Comparison of ENCODE assay signal across 13 cellular contexts in the genomic region with DNA sequence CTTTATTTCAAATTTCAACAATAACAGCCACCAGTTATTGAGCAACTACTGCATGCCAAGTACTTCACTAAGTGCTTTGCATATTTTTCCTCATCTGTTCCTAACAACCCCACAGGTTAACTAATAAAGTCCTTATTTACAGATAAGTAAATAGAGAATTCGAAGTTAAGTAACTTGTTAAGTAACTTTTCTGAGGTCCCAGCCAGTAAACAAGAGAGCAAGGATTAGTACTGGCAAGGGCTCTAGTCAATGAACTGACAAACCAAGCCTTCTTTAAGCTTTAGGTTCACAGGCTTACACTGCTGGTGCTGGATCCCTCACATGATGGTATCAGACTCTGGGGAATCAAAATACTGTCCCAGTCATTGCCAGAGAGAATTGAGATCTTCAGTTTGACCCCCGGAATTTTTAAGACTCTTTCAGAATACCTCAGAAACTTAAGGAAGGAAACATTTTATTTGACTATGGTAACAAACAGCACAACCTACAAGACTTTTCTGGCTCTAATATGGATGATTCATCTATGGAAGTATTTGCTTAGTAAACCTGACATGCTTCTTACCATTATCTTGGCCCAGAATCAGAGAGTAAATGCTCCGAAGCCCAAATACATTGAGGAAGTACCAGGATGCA. TPM values are rescaled to one million over a fixed set of nuclear protein-coding genes. Genes with fewer than 3 reads are reported as not detected.
DNase-seq lines count a peak whose midpoint lies in the region; ATAC-seq and TF ChIP-seq lines count a peak whose summit lies in the region.
"Had no signal": no experiment of that assay in that cellular context is flagged by ENCODE, and none has a peak within 500 bp of the region (broad histone marks: within the 10 kb centered on the region; RNA-seq: fewer than 3 reads in every experiment).

No MANE protein-coding gene starts in this region.

- H3K4me1 ChIP-seq in PC-3 (ENCODE audit: insufficient read depth, low read length), result peaks cover 29% of the 10 kb centered on the region
- H3K4me1 ChIP-seq in lower lobe of right lung, result no peaks in the 10 kb centered on the region
- no peaks in the 10 kb centered on the region for H3K4me1 ChIP-seq in endodermal cell (ENCODE audit: control insufficient read depth, insufficient read depth, low read length)
- H3K4me1 ChIP-seq: BE2C had no signal

- H3K4me3 Mint-ChIP-seq in endodermal cell, result no peak overlapping the region
- H3K4me3 Mint-ChIP-seq: activated naive CD8-positive, alpha-beta T cell treated with anti-CD3 and anti-CD28 coated beads, Interleukin-2, amount 50 U/mL, for 24 hours had no signal

- H3K79me2 ChIP-seq in PC-3 (ENCODE audit: low read length), result no peaks in the 10 kb centered on the region

- intact Hi-C loops in PC-3 (cut with micrococcal nuclease) (loop anchor here (1.0 to 10.0 kb wide), 3 partner anchors 23 to 225 kb away; a partner anchor contains a TSS), lower lobe of right lung (cut with DNase I) (no loop called here)

- no peaks in the 10 kb centered on the region for H3K4me1 Mint-ChIP-seq in endodermal cell

- POLR2A ChIA-PET in PC-3 (lab: Charles Lee; ENCODE audit: unreplicated experiment) (no interaction called here), HEK293T (lab: Yijun Ruan, JAX) (no interaction called here)

- DNase-seq in AG10803 (ENCODE audit: low read depth) (peak; percentile 85), PC-3 (peak; percentile 94), dedifferentiated amniotic fluid mesenchymal stem cell (ENCODE audit: extremely low spot score) (peak; percentile 43), lower lobe of right lung (no peak), HEK293T (ENCODE audit: extremely low spot score) (no peak), COLO668 (lab: John Stamatoyannopoulos, UW; ENCODE audit: unreplicated experiment) (no peak), SKM-1 (lab: John Stamatoyannopoulos, UW; ENCODE audit: unreplicated experiment) (no peak), endodermal cell (no peak)
- DNase-seq: activated naive CD8-positive, alpha-beta T cell treated with anti-CD3 and anti-CD28 coated beads, Interleukin-2, amount 50 U/mL, for 24 hours; BE2C; hypothalamus; NCI-H1105 treated with DMSO at 0.1 percent for 48 hours; NCI-H446 treated with DMSO at 0.1 percent for 48 hours had no signal

- CTCF ChIA-PET in PC-3 (lab: Charles Lee) (no interaction called here), HEK293T (lab: Yijun Ruan, JAX) (interaction anchor here (0.5 kb wide), 1 partner anchor 37 kb away, joined by 3 read pairs; no protein-coding TSS in a partner anchor)

- ATAC-seq in PC-3 (peak; percentile 89), lower lobe of right lung (peak; percentile 77 to 88)
- ATAC-seq: activated naive CD8-positive, alpha-beta T cell treated with anti-CD3 and anti-CD28 coated beads, Interleukin-2, amount 50 U/mL, for 24 hours had no signal

- H3K27me3 ChIP-seq in PC-3 (ENCODE audit: low read length) (no peaks in the 10 kb centered on the region), lower lobe of right lung (ENCODE audit: low read depth) (no peaks in the 10 kb centered on the region), endodermal cell (ENCODE audit: control insufficient read depth, insufficient read depth, low read length, poor library complexity, severe bottlenecking) (no peaks in the 10 kb centered on the region)
- H3K27me3 ChIP-seq: BE2C had no signal

- TF ChIP-seq CTCF in AG10803 (conservative IDR thresholded peaks at IDR 0.05; ENCODE audit: low read length), result no peak
- no peak for TF ChIP-seq CTCF in PC-3 (conservative IDR thresholded peaks at IDR 0.05; ENCODE audit: low read depth, low read length)
- TF ChIP-seq CTCF in lower lobe of right lung (IDR thresholded peaks at IDR 0.05), result no peak
- TF ChIP-seq CTCF in endodermal cell (conservative IDR thresholded peaks at IDR 0.05), result no peak

- H3K36me3 Mint-ChIP-seq in endodermal cell (ENCODE audit: low read depth), result peaks cover 71% of the 10 kb centered on the region

- no peaks in the 10 kb centered on the region for H3K27me3 Mint-ChIP-seq in endodermal cell (ENCODE audit: insufficient read depth)
- H3K27me3 Mint-ChIP-seq: activated naive CD8-positive, alpha-beta T cell treated with anti-CD3 and anti-CD28 coated beads, Interleukin-2, amount 50 U/mL, for 24 hours had no signal

- H3K4me3 ChIP-seq in AG10803 (ENCODE audit: low read length), result no peak overlapping the region
- H3K4me3 ChIP-seq in PC-3 (ENCODE audit: low read length), result peak overlapping the region; percentile 21; the same call in 1 of the 2 replicates
- H3K4me3 ChIP-seq in lower lobe of right lung, result no peak overlapping the region
- H3K4me3 ChIP-seq in endodermal cell (ENCODE audit: low read length), result no peak overlapping the region

- no peaks in the 10 kb centered on the region for H3K9me3 Mint-ChIP-seq in endodermal cell
- H3K9me3 Mint-ChIP-seq: activated naive CD8-positive, alpha-beta T cell treated with anti-CD3 and anti-CD28 coated beads, Interleukin-2, amount 50 U/mL, for 24 hours had no signal

- H3F3A ChIP-seq in PC-3 (ENCODE audit: low read length, unreplicated experiment), result peaks cover 22% of the 10 kb centered on the region

- H3K4me2 ChIP-seq in PC-3 (ENCODE audit: low read length), result peak overlapping the region; percentile 63

- no peaks in the 10 kb centered on the region for H3K9me2 ChIP-seq in PC-3 (replicated peaks; ENCODE audit: low read length)

- H3K9me3 ChIP-seq in PC-3 (ENCODE audit: low read length) (no peaks in the 10 kb centered on the region), lower lobe of right lung (no peaks in the 10 kb centered on the region), endodermal cell (ENCODE audit: control insufficient read depth, low read length) (no peaks in the 10 kb centered on the region)
- H3K9me3 ChIP-seq: BE2C had no signal

- peaks cover 50% of the 10 kb centered on the region for H3K36me3 ChIP-seq in PC-3 (ENCODE audit: low read depth, low read length)
- H3K36me3 ChIP-seq in lower lobe of right lung, result peaks cover 87% of the 10 kb centered on the region
- peaks cover 76% of the 10 kb centered on the region for H3K36me3 ChIP-seq in endodermal cell (ENCODE audit: control insufficient read depth, insufficient read depth, low read length)
- H3K36me3 ChIP-seq: BE2C had no signal

- H3K27ac Mint-ChIP-seq in endodermal cell, result no peak overlapping the region
- H3K27ac Mint-ChIP-seq: activated naive CD8-positive, alpha-beta T cell treated with anti-CD3 and anti-CD28 coated beads, Interleukin-2, amount 50 U/mL, for 24 hours had no signal

- WGBS in endodermal cell (ENCODE audit: insufficient coverage in 1 of 2, insufficient read length in 1 of 2), 2 experiments, result 99 to 100% methylated on average over 2 to 3 of the region's 3 CpGs

- TSS peak; percentile 17 for BruUV-seq in PC-3 (replicated peaks; lab: Mats Ljungman, UMichigan)

- H2AFZ ChIP-seq in PC-3 (ENCODE audit: low read length), result no peak overlapping the region

- no peaks in the 10 kb centered on the region for H4K20me1 ChIP-seq in PC-3 (ENCODE audit: low read length)

- H3K9ac ChIP-seq in PC-3 (ENCODE audit: low read length) (peak overlapping the region; percentile 11; the same call in 1 of the 2 replicates), endodermal cell (ENCODE audit: extremely low read depth, low read length, poor library complexity, severe bottlenecking) (no peak overlapping the region)

- peak overlapping the region; percentile 86 for H3K27ac ChIP-seq in PC-3 (ENCODE audit: low read length)
- peak overlapping the region; percentile 25 for H3K27ac ChIP-seq in lower lobe of right lung
- H3K27ac ChIP-seq in endodermal cell (ENCODE audit: low read depth, low read length), result no peak overlapping the region

TF ChIP-seq in HEK293T, 16 proteins besides CTCF, POLR2A, EP300 and RAD21:
- TF ChIP-seq ZNF384 (IDR thresholded peaks at IDR 0.05) (no peak), SUZ12 (IDR thresholded peaks at IDR 0.05) (no peak)

RNA-seq across cellular contexts. Expression of a gene that starts 16.5 kb away (rescaled TPM):
- total RNA-seq in PC-3 (2014; rRNA removed), result 55.8 and 77.1 TPM in 2 replicates
- 74.9 TPM for total RNA-seq in lower lobe of right lung
- total RNA-seq in endodermal cell, result 10 to 100 TPM; 35.6 to 45.3 TPM
- polyA plus RNA-seq in endodermal cell (2013, experiment 1 of 2), result 67.0 TPM
- 56.8 TPM for polyA plus RNA-seq in endodermal cell (2013, experiment 2 of 2)

RNA-seq across cellular contexts. Expression of a gene that starts 17.9 kb away (rescaled TPM):
- total RNA-seq in PC-3 (2014; rRNA removed) (4.4 and 5.0 TPM in 2 replicates), lower lobe of right lung (2.1 TPM), endodermal cell (10 to 100 TPM in 1 of 2 donors, 1 to 10 TPM in 1; 7.4 to 11.3 TPM)
- polyA plus RNA-seq in endodermal cell (2013, experiment 1 of 2), result 6.6 TPM
- 5.5 TPM for polyA plus RNA-seq in endodermal cell (2013, experiment 2 of 2)

RNA-seq across cellular contexts. Expression of a gene that starts 36.5 kb away (rescaled TPM):
- 22.0 and 28.3 TPM in 2 replicates for total RNA-seq in PC-3 (2014; rRNA removed)
- total RNA-seq in lower lobe of right lung, result 54.3 TPM
- total RNA-seq in endodermal cell, result 10 to 100 TPM; 35.7 to 43.2 TPM
- polyA plus RNA-seq in endodermal cell (2013, experiment 1 of 2), result 36.2 TPM
- 33.2 TPM for polyA plus RNA-seq in endodermal cell (2013, experiment 2 of 2)

RNA-seq across cellular contexts. Expression of a gene that starts 53.2 kb away (rescaled TPM):
- total RNA-seq in PC-3 (2014; rRNA removed), result 116 and 138 TPM in 2 replicates
- total RNA-seq in lower lobe of right lung, result 27.2 TPM
- 10 to 100 TPM; 15.7 to 19.0 TPM for total RNA-seq in endodermal cell
- 10.4 TPM for polyA plus RNA-seq in endodermal cell (2013, experiment 1 of 2)
- polyA plus RNA-seq in endodermal cell (2013, experiment 2 of 2), result 11.9 TPM

RNA-seq across cellular contexts. Expression of a gene that starts 56.1 kb away (rescaled TPM):
- total RNA-seq in PC-3 (2014; rRNA removed) (58.7 and 67.9 TPM in 2 replicates), lower lobe of right lung (6.1 TPM), endodermal cell (10 to 100 TPM; 56.0 to 79.9 TPM)
- polyA plus RNA-seq in endodermal cell (2013, experiment 1 of 2), result 51.8 TPM
- 52.8 TPM for polyA plus RNA-seq in endodermal cell (2013, experiment 2 of 2)

Comparison
In these comparisons a context has a peak if more than half of its experiments do, and no peak if none do; other contexts are left out.
1. DNase-seq: peak in AG10803 (single experiment), PC-3 (single experiment) and dedifferentiated amniotic fluid mesenchymal stem cell (single experiment); none in lower lobe of right lung (single experiment), HEK293T (single experiment), COLO668 (single experiment), SKM-1 (single experiment) and endodermal cell (single experiment).